Comparison of ENCODE assay signal across 7 cellular contexts in genomic region chr12:85673921-85674420, GRCh38.
"Had no signal": no experiment of that assay in that cellular context is flagged by ENCODE, and none has a peak within 500 bp of the region (broad histone marks: within the 10 kb centered on the region; RNA-seq: fewer than 3 reads in every experiment).

No MANE protein-coding gene starts in this region.

- ATAC-seq: GM12878 had no signal

- FAIRE-seq: G401.6, GM12878, GM12892, GM18507, GM19239 had no signal

- DNase-seq: GDM1, GF-D8 had no signal
